12 cellular contexts compared by ENCODE assay signal in genomic region chr1:174166530-174167328, GRCh38. TPM values are rescaled to one million over a fixed set of nuclear protein-coding genes. Genes with fewer than 3 reads are reported as not detected.
DNase-seq lines count a peak whose midpoint lies in the region; ATAC-seq, FAIRE-seq and TF ChIP-seq lines count a peak whose summit lies in the region.
"Had no signal": no experiment of that assay in that cellular context is flagged by ENCODE, and none has a peak within 500 bp of the region (broad histone marks: within the 10 kb centered on the region; RNA-seq: fewer than 3 reads in every experiment).

No MANE protein-coding gene starts in this region.

- no peak overlapping the region for H3K4me3 Mint-ChIP-seq in activated CD8-positive, alpha-beta T cell treated with anti-CD3 and anti-CD28 coated beads for 36 hours
- no peak overlapping the region for H3K4me3 Mint-ChIP-seq in activated CD8-positive, alpha-beta T cell treated with anti-CD3 and anti-CD28 coated beads, Interleukin-2, amount 10 ng/mL, durations not matched to agents 7 days and 5 days
- no peak overlapping the region for H3K4me3 Mint-ChIP-seq in endodermal cell

- no peak for DNase-seq in activated CD8-positive, alpha-beta T cell treated with anti-CD3 and anti-CD28 coated beads for 36 hours
- DNase-seq in activated CD8-positive, alpha-beta T cell treated with anti-CD3 and anti-CD28 coated beads, Interleukin-2, amount 10 ng/mL, durations not matched to agents 7 days and 5 days = no peak
- no peak for DNase-seq in endodermal cell
- no peak for DNase-seq in RCC 7860 (ENCODE audit: low spot score)
- DNase-seq in NCI-H345 (lab: John Stamatoyannopoulos, UW) = no peak
- DNase-seq in stimulated activated CD4-positive, alpha-beta T cell treated with anti-CD3 and anti-CD28 coated beads, Interleukin-12 subunit alpha, Interleukin-12 subunit beta, amount 100 ng/mL, for 4 hours = no peak
- DNase-seq: transverse colon had no signal

- no peak for TF ChIP-seq CTCF in activated CD8-positive, alpha-beta T cell treated with anti-CD3 and anti-CD28 coated beads for 36 hours (IDR thresholded peaks at IDR 0.05)
- TF ChIP-seq CTCF in OCI-LY3 (IDR thresholded peaks at IDR 0.05; ENCODE audit: low read depth, low read length) (no peak), endodermal cell (conservative IDR thresholded peaks at IDR 0.05) (no peak), parathyroid adenoma (IDR thresholded peaks at IDR 0.05) (no peak)

- H3K4me1 ChIP-seq in OCI-LY3 (ENCODE audit: low read length) (peaks cover 89% of the 10 kb centered on the region), endodermal cell (ENCODE audit: control insufficient read depth, insufficient read depth, low read length) (peaks cover 7% of the 10 kb centered on the region), parathyroid adenoma (no peaks in the 10 kb centered on the region)

- peaks cover 46% of the 10 kb centered on the region for H3K4me1 Mint-ChIP-seq in activated CD8-positive, alpha-beta T cell treated with anti-CD3 and anti-CD28 coated beads for 36 hours (ENCODE audit: low read depth)
- H3K4me1 Mint-ChIP-seq in activated CD8-positive, alpha-beta T cell treated with anti-CD3 and anti-CD28 coated beads, Interleukin-2, amount 10 ng/mL, durations not matched to agents 7 days and 5 days (ENCODE audit: low read depth) = peaks cover 21% of the 10 kb centered on the region
- H3K4me1 Mint-ChIP-seq in endodermal cell = peaks cover 29% of the 10 kb centered on the region

- H3K9me3 Mint-ChIP-seq in activated CD8-positive, alpha-beta T cell treated with anti-CD3 and anti-CD28 coated beads for 36 hours = no peaks in the 10 kb centered on the region
- H3K9me3 Mint-ChIP-seq in activated CD8-positive, alpha-beta T cell treated with anti-CD3 and anti-CD28 coated beads, Interleukin-2, amount 10 ng/mL, durations not matched to agents 7 days and 5 days (ENCODE audit: insufficient read depth) = no peaks in the 10 kb centered on the region
- no peaks in the 10 kb centered on the region for H3K9me3 Mint-ChIP-seq in endodermal cell

- H3K4me2 ChIP-seq in OCI-LY3 (ENCODE audit: low read length) (peak overlapping the region; percentile 59), parathyroid adenoma (ENCODE audit: low read length) (no peak overlapping the region)

- H3K79me2 ChIP-seq in OCI-LY3 (ENCODE audit: low read length) (peaks cover 96% of the 10 kb centered on the region), parathyroid adenoma (no peaks in the 10 kb centered on the region)

- H3K27ac ChIP-seq in OCI-LY3 (ENCODE audit: low read length) (peak overlapping the region; percentile 79), endodermal cell (ENCODE audit: low read depth, low read length) (no peak overlapping the region), parathyroid adenoma (peak overlapping the region; percentile 6)

- peak overlapping the region; percentile 55 for H3K27ac Mint-ChIP-seq in activated CD8-positive, alpha-beta T cell treated with anti-CD3 and anti-CD28 coated beads for 36 hours
- no peak overlapping the region for H3K27ac Mint-ChIP-seq in activated CD8-positive, alpha-beta T cell treated with anti-CD3 and anti-CD28 coated beads, Interleukin-2, amount 10 ng/mL, durations not matched to agents 7 days and 5 days
- H3K27ac Mint-ChIP-seq in endodermal cell = peak overlapping the region; percentile 28
- H3K27ac Mint-ChIP-seq: progenitor cell of endocrine pancreas had no signal

- FAIRE-seq in RCC 7860 (lab: Jason Lieb, UNC) = no peak
- FAIRE-seq: colon had no signal

- H3K9me3 ChIP-seq in OCI-LY3 (ENCODE audit: insufficient read depth, low read length) (no peaks in the 10 kb centered on the region), endodermal cell (ENCODE audit: control insufficient read depth, low read length) (no peaks in the 10 kb centered on the region), parathyroid adenoma (ENCODE audit: control insufficient read depth, low read length) (no peaks in the 10 kb centered on the region)
- H3K9me3 ChIP-seq: transverse colon had no signal

- H3K27me3 ChIP-seq in OCI-LY3 (ENCODE audit: low read depth, low read length) = no peaks in the 10 kb centered on the region
- H3K27me3 ChIP-seq in endodermal cell (ENCODE audit: control insufficient read depth, insufficient read depth, low read length, poor library complexity, severe bottlenecking) = no peaks in the 10 kb centered on the region
- H3K27me3 ChIP-seq in parathyroid adenoma (ENCODE audit: control insufficient read depth, insufficient read depth, low read length) = no peaks in the 10 kb centered on the region
- H3K27me3 ChIP-seq: transverse colon had no signal

- H3K36me3 ChIP-seq in OCI-LY3 (replicated peaks; ENCODE audit: low read depth, low read length) (peaks cover 3% of the 10 kb centered on the region), endodermal cell (ENCODE audit: control insufficient read depth, insufficient read depth, low read length) (no peaks in the 10 kb centered on the region), parathyroid adenoma (ENCODE audit: control insufficient read depth, insufficient read depth, low read length) (no peaks in the 10 kb centered on the region)
- H3K36me3 ChIP-seq: transverse colon had no signal

- peaks cover 15% of the 10 kb centered on the region for H3K36me3 Mint-ChIP-seq in activated CD8-positive, alpha-beta T cell treated with anti-CD3 and anti-CD28 coated beads for 36 hours (ENCODE audit: low read depth)
- H3K36me3 Mint-ChIP-seq in activated CD8-positive, alpha-beta T cell treated with anti-CD3 and anti-CD28 coated beads, Interleukin-2, amount 10 ng/mL, durations not matched to agents 7 days and 5 days (ENCODE audit: low read depth) = peaks cover 26% of the 10 kb centered on the region
- H3K36me3 Mint-ChIP-seq in endodermal cell (ENCODE audit: low read depth) = no peaks in the 10 kb centered on the region

- ATAC-seq in activated CD8-positive, alpha-beta T cell treated with anti-CD3 and anti-CD28 coated beads for 36 hours = no peak
- no peak for ATAC-seq in activated CD8-positive, alpha-beta T cell treated with anti-CD3 and anti-CD28 coated beads, Interleukin-2, amount 10 ng/mL, durations not matched to agents 7 days and 5 days
- ATAC-seq: Panc1 had no signal

- CTCF ChIA-PET in activated CD8-positive, alpha-beta T cell treated with anti-CD3 and anti-CD28 coated beads for 36 hours (lab: Charles Lee) = interaction anchor here (1.3 to 2.7 kb wide), 2 partner anchors 8 to 96 kb away, joined by 6 to 9 read pairs; no protein-coding TSS in a partner anchor
- CTCF ChIA-PET in activated CD8-positive, alpha-beta T cell treated with anti-CD3 and anti-CD28 coated beads, Interleukin-2, amount 10 ng/mL, durations not matched to agents 7 days and 5 days (lab: Charles Lee) = interaction anchor here (1.1 to 2.3 kb wide), 5 partner anchors 15 to 299 kb away, joined by 3 to 7 read pairs (median 4); partner anchors contain the start of genes GAS5 and ZBTB37

- H3K9ac ChIP-seq in OCI-LY3 (ENCODE audit: low read length) = peak overlapping the region; percentile 30
- H3K9ac ChIP-seq in endodermal cell (ENCODE audit: extremely low read depth, low read length, poor library complexity, severe bottlenecking) = no peak overlapping the region
- H3K9ac ChIP-seq in parathyroid adenoma = no peak overlapping the region

- no peaks in the 10 kb centered on the region for H3K27me3 Mint-ChIP-seq in activated CD8-positive, alpha-beta T cell treated with anti-CD3 and anti-CD28 coated beads for 36 hours
- H3K27me3 Mint-ChIP-seq in activated CD8-positive, alpha-beta T cell treated with anti-CD3 and anti-CD28 coated beads, Interleukin-2, amount 10 ng/mL, durations not matched to agents 7 days and 5 days (ENCODE audit: low read depth) = no peaks in the 10 kb centered on the region
- no peaks in the 10 kb centered on the region for H3K27me3 Mint-ChIP-seq in endodermal cell (ENCODE audit: insufficient read depth)
- H3K27me3 Mint-ChIP-seq: progenitor cell of endocrine pancreas had no signal

- intact Hi-C loops in activated CD8-positive, alpha-beta T cell treated with anti-CD3 and anti-CD28 coated beads for 36 hours (cut with micrococcal nuclease) = no loop called here

- POLR2A ChIA-PET in activated CD8-positive, alpha-beta T cell treated with anti-CD3 and anti-CD28 coated beads for 36 hours (lab: Charles Lee) = interaction anchor here (0.5 to 0.6 kb wide), 2 partner anchors 587 to 641 kb away, joined by 3 read pairs; no protein-coding TSS in a partner anchor
- POLR2A ChIA-PET in activated CD8-positive, alpha-beta T cell treated with anti-CD3 and anti-CD28 coated beads, Interleukin-2, amount 10 ng/mL, durations not matched to agents 7 days and 5 days (lab: Charles Lee) = interaction anchor here (0.6 kb wide), 1 partner anchor 20 kb away, joined by 3 read pairs; no protein-coding TSS in a partner anchor

- H4K20me1 ChIP-seq in OCI-LY3 (ENCODE audit: insufficient read depth, low read length) = peaks cover 12% of the 10 kb centered on the region; the same call in 1 of the 2 replicates

- no peak overlapping the region for H2AFZ ChIP-seq in OCI-LY3 (ENCODE audit: low read depth, low read length)
- H2AFZ ChIP-seq in parathyroid adenoma = no peak overlapping the region

- 91 to 93% methylated on average over 3 to 5 of the region's 5 CpGs for WGBS in endodermal cell (ENCODE audit: insufficient coverage in 1 of 2, insufficient read length in 1 of 2), 2 experiments

- H3K4me3 ChIP-seq in OCI-LY3 (ENCODE audit: low read length) = peak overlapping the region; percentile 5
- no peak overlapping the region for H3K4me3 ChIP-seq in endodermal cell (ENCODE audit: low read length)
- H3K4me3 ChIP-seq in parathyroid adenoma (ENCODE audit: low read depth, low read length) = no peak overlapping the region
- H3K4me3 ChIP-seq: transverse colon had no signal

RNA-seq across cellular contexts. Expression of gene RABGAP1L, which starts 7.4 kb away (rescaled TPM):
- 10 to 100 TPM; 26.9 to 29.4 TPM for total RNA-seq in activated CD8-positive, alpha-beta T cell treated with anti-CD3 and anti-CD28 coated beads for 36 hours
- total RNA-seq in activated CD8-positive, alpha-beta T cell treated with anti-CD3 and anti-CD28 coated beads, Interleukin-2, amount 10 ng/mL, durations not matched to agents 7 days and 5 days = 10 to 100 TPM; 38.2 to 44.2 TPM
- total RNA-seq in endodermal cell = 10 to 100 TPM; 32.5 to 36.9 TPM
- 16.0 TPM for polyA plus RNA-seq in endodermal cell (2013, experiment 1 of 2)
- polyA plus RNA-seq in endodermal cell (2013, experiment 2 of 2) = 12.8 TPM
